Comparison of ENCODE assay signal across 1 cellular context in the genomic region with DNA sequence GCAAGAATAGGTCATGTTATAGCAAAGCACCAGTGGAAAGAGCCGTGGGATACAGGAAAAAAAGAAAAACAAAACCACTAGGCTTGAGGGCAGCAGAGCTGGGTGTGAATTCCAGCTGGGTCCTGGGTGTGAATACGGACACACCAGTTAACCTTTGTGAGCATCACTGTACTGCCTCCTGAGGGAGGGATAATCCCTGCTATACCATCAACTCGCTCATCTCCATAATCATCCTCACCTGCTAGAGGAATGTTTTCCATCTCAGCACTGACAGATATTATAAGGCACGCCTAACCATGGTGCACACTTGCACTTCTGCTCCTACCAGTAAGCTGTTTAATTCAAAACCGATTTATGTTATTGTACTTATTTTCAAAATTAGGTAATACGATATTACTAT.
TF ChIP-seq lines count a peak whose summit lies in the region.

No MANE protein-coding gene starts in this region.

TF ChIP-seq in H1, 55 proteins besides CTCF, POLR2A, EP300 and RAD21:
- TF ChIP-seq SIRT6 (IDR thresholded peaks at IDR 0.05; ENCODE audit: low read length) (no peak), SUZ12 (IDR thresholded peaks at IDR 0.05; ENCODE audit: low read length) (no peak), SP2 (IDR thresholded peaks at IDR 0.05; ENCODE audit: low read length) (no peak), EGR1 (IDR thresholded peaks at IDR 0.05; ENCODE audit: borderline replicate concordance, low read depth, low read length) (no peak), TCF12 (IDR thresholded peaks at IDR 0.05; ENCODE audit: low read depth, low read length) (no peak), KDM4A (IDR thresholded peaks at IDR 0.05; ENCODE audit: low read depth, low read length, severe bottlenecking) (no peak), GABPA (IDR thresholded peaks at IDR 0.05; ENCODE audit: borderline replicate concordance, insufficient read depth, low read length) (no peak), CBX8 (IDR thresholded peaks at IDR 0.05; ENCODE audit: borderline replicate concordance, low read depth, low read length) (no peak), CREB1 (IDR thresholded peaks at IDR 0.05) (no peak), SP1 (IDR thresholded peaks at IDR 0.05; ENCODE audit: low read depth, low read length) (no peak), CTBP2 (IDR thresholded peaks at IDR 0.05; ENCODE audit: borderline replicate concordance, insufficient read depth, insufficient read length, low read length) (no peak), CHD2 (IDR thresholded peaks at IDR 0.05; ENCODE audit: low read length) (no peak), HDAC6 (IDR thresholded peaks at IDR 0.05; ENCODE audit: low read depth, low read length) (no peak), SIN3A (conservative IDR thresholded peaks at IDR 0.05 in 1 of 2, IDR thresholded peaks at IDR 0.05 in 1 of 2; ENCODE audit: low read depth in 1 of 2, low read length in 2 of 2) (no peak), SIX5 (IDR thresholded peaks at IDR 0.05; ENCODE audit: low read depth, low read length) (no peak), NRF1 (IDR thresholded peaks at IDR 0.05; ENCODE audit: low read depth, low read length) (no peak), MAFK (IDR thresholded peaks at IDR 0.05; ENCODE audit: low read depth, low read length) (no peak)
- TF ChIP-seq, protein P1, sequence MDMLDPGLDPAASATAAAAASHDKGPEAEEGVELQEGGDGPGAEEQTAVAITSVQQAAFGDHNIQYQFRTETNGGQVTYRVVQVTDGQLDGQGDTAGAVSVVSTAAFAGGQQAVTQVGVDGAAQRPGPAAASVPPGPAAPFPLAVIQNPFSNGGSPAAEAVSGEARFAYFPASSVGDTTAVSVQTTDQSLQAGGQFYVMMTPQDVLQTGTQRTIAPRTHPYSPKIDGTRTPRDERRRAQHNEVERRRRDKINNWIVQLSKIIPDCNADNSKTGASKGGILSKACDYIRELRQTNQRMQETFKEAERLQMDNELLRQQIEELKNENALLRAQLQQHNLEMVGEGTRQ (IDR thresholded peaks at IDR 0.05; ENCODE audit: low read length) = no peak
